Comparison of ENCODE assay signal across 1 cellular context in genomic region chr1:226408285-226409184, GRCh38.
TF ChIP-seq lines count a peak whose summit lies in the region.

No MANE protein-coding gene starts in this region.

TF ChIP-seq in HEK293, 187 proteins besides CTCF, POLR2A, EP300 and RAD21 (continued from another document and continues in another):
- TF ChIP-seq PRDM10 (tag by site-specific recombination; IDR thresholded peaks at IDR 0.05) (peak; percentile 91), ZNF600 (tag by site-specific recombination; IDR thresholded peaks at IDR 0.05) (no peak), TRIM28 (IDR thresholded peaks at IDR 0.05; ENCODE audit: borderline replicate concordance, low read length) (0 out of 2 replicates have a peak, but pooled peaks have one; percentile 21), ZNF341 (tag by site-specific recombination; IDR thresholded peaks at IDR 0.05; ENCODE audit: low read depth) (peak; percentile 83; the same call in 1 of the 2 replicates), ZBTB8A (tag by site-specific recombination; IDR thresholded peaks at IDR 0.05) (peak; percentile 40; the same call in 1 of the 2 replicates), ZNF596 (tag by site-specific recombination; IDR thresholded peaks at IDR 0.05) (no peak), SCRT2 (tag by site-specific recombination; IDR thresholded peaks at IDR 0.05) (peak; percentile 97), ZNF324 (tag by site-specific recombination; IDR thresholded peaks at IDR 0.05) (0 out of 2 replicates have a peak, but pooled peaks have one; percentile 63), ZNF174 (tag by site-specific recombination; IDR thresholded peaks at IDR 0.05) (no peak), ZNF76 (tag by site-specific recombination; IDR thresholded peaks at IDR 0.05; ENCODE audit: borderline replicate concordance, low read depth) (0 out of 2 replicates have a peak, but pooled peaks have one; percentile 2), ZNF830 (tag by site-specific recombination; IDR thresholded peaks at IDR 0.05; ENCODE audit: low read depth) (no peak), INSM2 (tag by site-specific recombination; IDR thresholded peaks at IDR 0.05) (peak; percentile 15; the same call in 1 of the 2 replicates), ZNF18 (tag by site-specific recombination; IDR thresholded peaks at IDR 0.05) (peak; percentile 31), SCRT1 (tag by site-specific recombination; IDR thresholded peaks at IDR 0.05; ENCODE audit: borderline replicate concordance) (peak; percentile 94), BCL11B (tag by site-specific recombination; IDR thresholded peaks at IDR 0.05; ENCODE audit: low read depth) (no peak), ZNF16 (tag by site-specific recombination; IDR thresholded peaks at IDR 0.05; ENCODE audit: low read depth) (no peak), ZNF501 (tag by site-specific recombination; IDR thresholded peaks at IDR 0.05) (peak; percentile 14; the same call in 1 of the 2 replicates), ZNF660 (tag by site-specific recombination; IDR thresholded peaks at IDR 0.05) (0 out of 2 replicates have a peak, but pooled peaks have one; percentile 4), ZFP69B (tag by site-specific recombination; IDR thresholded peaks at IDR 0.05) (no peak; the same call in 1 of the 2 replicates), ZNF473 (tag by site-specific recombination; IDR thresholded peaks at IDR 0.05) (no peak), PRDM1 (tag by site-specific recombination; IDR thresholded peaks at IDR 0.05) (no peak), ZNF24 (tag by site-specific recombination; IDR thresholded peaks at IDR 0.05) (peak; percentile 44), MEIS1 (CRISPR knock-in tag; IDR thresholded peaks at IDR 0.05; ENCODE audit: borderline replicate concordance) (no peak), HIC1 (tag by site-specific recombination; IDR thresholded peaks at IDR 0.05) (no peak), ZNF292 (tag by site-specific recombination; IDR thresholded peaks at IDR 0.05; ENCODE audit: borderline replicate concordance, low read depth) (no peak), KLF10 (tag by site-specific recombination; IDR thresholded peaks at IDR 0.05) (peak; percentile 37; the same call in 1 of the 2 replicates), GFI1B (tag by site-specific recombination; IDR thresholded peaks at IDR 0.05) (peak; percentile 17; the same call in 1 of the 2 replicates), ZNF768 (tag by site-specific recombination; IDR thresholded peaks at IDR 0.05) (no peak), ZNF133 (tag by site-specific recombination; IDR thresholded peaks at IDR 0.05) (0 out of 2 replicates have a peak, but pooled peaks have one; percentile 18), ZXDB (tag by site-specific recombination; IDR thresholded peaks at IDR 0.05) (0 out of 2 replicates have a peak, but pooled peaks have one; percentile 42), EGR2 (tag by site-specific recombination; IDR thresholded peaks at IDR 0.05; ENCODE audit: low read depth) (no peak), GLIS2 (tag by site-specific recombination; IDR thresholded peaks at IDR 0.05) (peak; percentile 57), ZBTB10 (tag by site-specific recombination; IDR thresholded peaks at IDR 0.05) (0 out of 2 replicates have a peak, but pooled peaks have one; percentile 16), PATZ1 (tag by site-specific recombination; IDR thresholded peaks at IDR 0.05) (peak; percentile 98), ZNF571 (tag by site-specific recombination; IDR thresholded peaks at IDR 0.05) (no peak), KLF7 (tag by site-specific recombination; IDR thresholded peaks at IDR 0.05; ENCODE audit: borderline replicate concordance) (peak; percentile 18; the same call in 1 of the 2 replicates), ZNF585B (tag by site-specific recombination; IDR thresholded peaks at IDR 0.05) (no peak), ZNF335 (tag by site-specific recombination; conservative IDR thresholded peaks at IDR 0.05) (peak; percentile 80)
- TF ChIP-seq, protein P1, sequence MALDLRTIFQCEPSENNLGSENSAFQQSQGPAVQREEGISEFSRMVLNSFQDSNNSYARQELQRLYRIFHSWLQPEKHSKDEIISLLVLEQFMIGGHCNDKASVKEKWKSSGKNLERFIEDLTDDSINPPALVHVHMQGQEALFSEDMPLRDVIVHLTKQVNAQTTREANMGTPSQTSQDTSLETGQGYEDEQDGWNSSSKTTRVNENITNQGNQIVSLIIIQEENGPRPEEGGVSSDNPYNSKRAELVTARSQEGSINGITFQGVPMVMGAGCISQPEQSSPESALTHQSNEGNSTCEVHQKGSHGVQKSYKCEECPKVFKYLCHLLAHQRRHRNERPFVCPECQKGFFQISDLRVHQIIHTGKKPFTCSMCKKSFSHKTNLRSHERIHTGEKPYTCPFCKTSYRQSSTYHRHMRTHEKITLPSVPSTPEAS (tag by site-specific recombination; IDR thresholded peaks at IDR 0.05) = peak; percentile 49; the same call in 1 of the 2 replicates
- TF ChIP-seq, protein P2, sequence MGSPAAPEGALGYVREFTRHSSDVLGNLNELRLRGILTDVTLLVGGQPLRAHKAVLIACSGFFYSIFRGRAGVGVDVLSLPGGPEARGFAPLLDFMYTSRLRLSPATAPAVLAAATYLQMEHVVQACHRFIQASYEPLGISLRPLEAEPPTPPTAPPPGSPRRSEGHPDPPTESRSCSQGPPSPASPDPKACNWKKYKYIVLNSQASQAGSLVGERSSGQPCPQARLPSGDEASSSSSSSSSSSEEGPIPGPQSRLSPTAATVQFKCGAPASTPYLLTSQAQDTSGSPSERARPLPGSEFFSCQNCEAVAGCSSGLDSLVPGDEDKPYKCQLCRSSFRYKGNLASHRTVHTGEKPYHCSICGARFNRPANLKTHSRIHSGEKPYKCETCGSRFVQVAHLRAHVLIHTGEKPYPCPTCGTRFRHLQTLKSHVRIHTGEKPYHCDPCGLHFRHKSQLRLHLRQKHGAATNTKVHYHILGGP (tag by site-specific recombination; IDR thresholded peaks at IDR 0.05) = no peak
